Comparison of ENCODE assay signal across 8 cellular contexts in genomic region chr2:178404380-178404767, GRCh38. TPM values are rescaled to one million over a fixed set of nuclear protein-coding genes. Genes with fewer than 3 reads are reported as not detected.
DNase-seq lines count a peak whose midpoint lies in the region; ATAC-seq and TF ChIP-seq lines count a peak whose summit lies in the region.

No MANE protein-coding gene starts in this region.

- H2AFZ ChIP-seq in GM23338 (peak overlapping the region; percentile 58; the same call in 1 of the 2 replicates), KMS-11 (ENCODE audit: low read depth) (peak overlapping the region; percentile 56), trophoblast cell (ENCODE audit: insufficient read depth, low read length, poor library complexity) (no peak overlapping the region)

- H3K27me3 ChIP-seq in GM23338 (ENCODE audit: insufficient read depth) (no peaks in the 10 kb centered on the region), KMS-11 (ENCODE audit: insufficient read depth, low read depth) (no peaks in the 10 kb centered on the region), trophoblast cell (ENCODE audit: insufficient read depth, low read length) (no peaks in the 10 kb centered on the region), testis (no peaks in the 10 kb centered on the region)

- H3K4me2 ChIP-seq in GM23338 = no peak overlapping the region
- H3K4me2 ChIP-seq in KMS-11 = peak overlapping the region; percentile 98
- H3K4me2 ChIP-seq in trophoblast cell (ENCODE audit: low read length) = no peak overlapping the region

- no peak for TF ChIP-seq POLR2A in testis (IDR thresholded peaks at IDR 0.05)

- H3F3A ChIP-seq in GM23338 (replicated peaks; ENCODE audit: low read depth) = no peaks in the 10 kb centered on the region

- no peaks in the 10 kb centered on the region for H3K79me1 ChIP-seq in trophoblast cell (ENCODE audit: low read length)

- H4K20me1 ChIP-seq in GM23338 (replicated peaks; ENCODE audit: insufficient read depth) = no peaks in the 10 kb centered on the region
- no peaks in the 10 kb centered on the region for H4K20me1 ChIP-seq in KMS-11 (ENCODE audit: insufficient read depth)

- CTCF ChIA-PET in activated CD8-positive, alpha-beta T cell treated with anti-CD3 and anti-CD28 coated beads for 36 hours (lab: Charles Lee) = interaction anchor here (1.1 to 6.3 kb wide), 3 partner anchors 10 to 292 kb away, joined by 3 to 53 read pairs (median 14); no protein-coding TSS in a partner anchor

- H3K4me3 Mint-ChIP-seq in GM23338 = no peak overlapping the region
- no peak overlapping the region for H3K4me3 Mint-ChIP-seq in activated CD8-positive, alpha-beta T cell treated with anti-CD3 and anti-CD28 coated beads for 36 hours

- H3K4me3 ChIP-seq in GM23338 (no peak overlapping the region), KMS-11 (IDR thresholded peaks at IDR 0.05; ENCODE audit: insufficient read depth, low read depth, low read length) (peak overlapping the region; percentile 31), trophoblast cell (ENCODE audit: low read depth, low read length) (no peak overlapping the region), testis (no peak overlapping the region)

- peaks cover 4% of the 10 kb centered on the region for H3K4me1 Mint-ChIP-seq in GM23338
- H3K4me1 Mint-ChIP-seq in activated CD8-positive, alpha-beta T cell treated with anti-CD3 and anti-CD28 coated beads for 36 hours (ENCODE audit: low read depth) = peaks cover 9% of the 10 kb centered on the region

- H3K27ac ChIP-seq in GM23338 (ENCODE audit: low read depth) = no peak overlapping the region
- peak overlapping the region; percentile 91 for H3K27ac ChIP-seq in KMS-11
- H3K27ac ChIP-seq in trophoblast cell (ENCODE audit: low read depth, low read length) = no peak overlapping the region
- no peak overlapping the region for H3K27ac ChIP-seq in testis

- H3K14ac ChIP-seq in trophoblast cell (ENCODE audit: low read length) = no peak overlapping the region

- no peak overlapping the region for H2AK5ac ChIP-seq in trophoblast cell (ENCODE audit: low read length)

- H3K79me2 ChIP-seq in GM23338 (replicated peaks; ENCODE audit: insufficient read depth) (no peaks in the 10 kb centered on the region), KMS-11 (ENCODE audit: insufficient read depth, low read depth) (no peaks in the 10 kb centered on the region), trophoblast cell (ENCODE audit: control insufficient read depth, insufficient read depth, low read length, poor library complexity) (no peaks in the 10 kb centered on the region)

- WGBS in trophoblast cell (ENCODE audit: extremely low coverage, insufficient coverage, insufficient read length) = no CpG with 5 or more reads among the region's 4 CpGs
- 49 to 52% methylated on average over 4 of the region's 4 CpGs for WGBS in testis, 2 donors

- TF ChIP-seq CTCF in GM23338 (conservative IDR thresholded peaks at IDR 0.05; ENCODE audit: low read depth in 2 of 2) (no peak), KMS-11 (conservative IDR thresholded peaks at IDR 0.05; ENCODE audit: low read depth, low read length) (no peak), testis (IDR thresholded peaks at IDR 0.05) (no peak)
- no peak for TF ChIP-seq CTCF in activated CD8-positive, alpha-beta T cell treated with anti-CD3 and anti-CD28 coated beads for 36 hours (IDR thresholded peaks at IDR 0.05)

- H4K8ac ChIP-seq in trophoblast cell (ENCODE audit: low read depth, low read length) = no peak overlapping the region

- no peak overlapping the region for H2BK12ac ChIP-seq in trophoblast cell (ENCODE audit: low read length)

- H2BK120ac ChIP-seq in trophoblast cell (ENCODE audit: insufficient read depth, low read length, poor library complexity) = no peak overlapping the region

- H3K9me2 ChIP-seq in GM23338 (ENCODE audit: insufficient read depth) = no peaks in the 10 kb centered on the region

- no peaks in the 10 kb centered on the region for H3K36me3 ChIP-seq in GM23338 (ENCODE audit: insufficient read depth)
- no peaks in the 10 kb centered on the region for H3K36me3 ChIP-seq in KMS-11 (ENCODE audit: insufficient read depth)
- H3K36me3 ChIP-seq in trophoblast cell (ENCODE audit: control insufficient read depth in 1 of 2, insufficient read depth in 2 of 2, low read length in 2 of 2) = no peaks in the 10 kb centered on the region
- H3K36me3 ChIP-seq in testis (ENCODE audit: low read depth, missing control alignments) = no peaks in the 10 kb centered on the region

- intact Hi-C loops in activated CD8-positive, alpha-beta T cell treated with anti-CD3 and anti-CD28 coated beads for 36 hours (cut with micrococcal nuclease) = no loop called here
- intact Hi-C loops in testis (cut with DNase I; ENCODE audit: low total_unique reads) = no loop called here

- H2BK5ac ChIP-seq in trophoblast cell (ENCODE audit: low read depth, low read length, poor library complexity) = no peak overlapping the region

- H4K12ac ChIP-seq in trophoblast cell (ENCODE audit: low read depth, low read length) = no peak overlapping the region

- peak; percentile 3 for DNase-seq in activated T-cell treated with anti-CD3 and anti-CD28 coated beads for 48 hours (ENCODE audit: low read depth)
- DNase-seq in activated T-cell treated with anti-CD3 and anti-CD28 coated beads for 4 hours = no peak
- DNase-seq in GM23338 (ENCODE audit: low spot score) = no peak
- DNase-seq in activated CD8-positive, alpha-beta T cell treated with anti-CD3 and anti-CD28 coated beads for 36 hours = peak; percentile 58
- peak; percentile 89 to 91 for DNase-seq in trophoblast cell
- no peak for DNase-seq in testis
- no peak for DNase-seq in GDM1 (lab: John Stamatoyannopoulos, UW)

- H3K23ac ChIP-seq in trophoblast cell (ENCODE audit: low read length) = no peak overlapping the region

- no peak overlapping the region for H3K4ac ChIP-seq in trophoblast cell (ENCODE audit: low read depth, low read length)

- no peak overlapping the region for H4K91ac ChIP-seq in trophoblast cell (ENCODE audit: low read depth, low read length)

- H3K18ac ChIP-seq in trophoblast cell (ENCODE audit: low read length) = no peak overlapping the region

- peaks cover 3% of the 10 kb centered on the region for H3K27me3 Mint-ChIP-seq in GM23338 (ENCODE audit: insufficient read depth, low read depth, poor library complexity)
- peaks cover 2% of the 10 kb centered on the region for H3K27me3 Mint-ChIP-seq in activated CD8-positive, alpha-beta T cell treated with anti-CD3 and anti-CD28 coated beads for 36 hours

- H3K36me3 Mint-ChIP-seq in GM23338 (ENCODE audit: low read depth) = no peaks in the 10 kb centered on the region
- H3K36me3 Mint-ChIP-seq in activated CD8-positive, alpha-beta T cell treated with anti-CD3 and anti-CD28 coated beads for 36 hours (ENCODE audit: low read depth) = no peaks in the 10 kb centered on the region

- no peak for ATAC-seq in GM23338
- ATAC-seq in activated CD8-positive, alpha-beta T cell treated with anti-CD3 and anti-CD28 coated beads for 36 hours = peak; percentile 86

- no peaks in the 10 kb centered on the region for H3K4me1 ChIP-seq in GM23338 (ENCODE audit: insufficient read depth)
- peaks cover 74% of the 10 kb centered on the region for H3K4me1 ChIP-seq in KMS-11 (ENCODE audit: low read depth, poor library complexity, severe bottlenecking)
- H3K4me1 ChIP-seq in trophoblast cell (ENCODE audit: control insufficient read depth in 1 of 2, insufficient read depth in 2 of 2, low read length in 2 of 2) = peaks cover 0 to 2% of the 10 kb centered on the region in 2 experiments
- H3K4me1 ChIP-seq in testis = no peaks in the 10 kb centered on the region

- POLR2A ChIA-PET in activated CD8-positive, alpha-beta T cell treated with anti-CD3 and anti-CD28 coated beads for 36 hours (lab: Charles Lee) = interaction anchor here (1.3 to 2.4 kb wide), 2 partner anchors 10 kb away, joined by 4 to 14 read pairs; no protein-coding TSS in a partner anchor

- H3K9me3 ChIP-seq in trophoblast cell (ENCODE audit: insufficient read depth, low read depth, low read length) (no peaks in the 10 kb centered on the region), testis (no peaks in the 10 kb centered on the region)

- H3K9ac ChIP-seq in KMS-11 (peak overlapping the region; percentile 41), trophoblast cell (ENCODE audit: low read length) (no peak overlapping the region)

- H3K9me3 Mint-ChIP-seq in GM23338 = no peaks in the 10 kb centered on the region
- no peaks in the 10 kb centered on the region for H3K9me3 Mint-ChIP-seq in activated CD8-positive, alpha-beta T cell treated with anti-CD3 and anti-CD28 coated beads for 36 hours

- H3K27ac Mint-ChIP-seq in GM23338 = no peak overlapping the region
- peak overlapping the region; percentile 55 for H3K27ac Mint-ChIP-seq in activated CD8-positive, alpha-beta T cell treated with anti-CD3 and anti-CD28 coated beads for 36 hours

RNA-seq across cellular contexts. Expression of gene PRKRA, which starts 46.6 kb away (rescaled TPM):
- 63.8 and 67.1 TPM in 2 replicates for total RNA-seq in GM23338 (2014; rRNA removed; shearing (Covaris generic))
- 38.6 and 44.0 TPM in 2 replicates for polyA plus RNA-seq in GM23338 (2016; fragmentation: Nextera tagmentation; extraction: Ambion mirVana)
- total RNA-seq in activated CD8-positive, alpha-beta T cell treated with anti-CD3 and anti-CD28 coated beads for 36 hours = 10 to 100 TPM; 74.8 to 78.0 TPM
- polyA plus RNA-seq in trophoblast cell (2013) = 38.2 and 41.0 TPM in 2 replicates
- 100 to 1,000 TPM in 1 of 2 donors, 10 to 100 TPM in 1; 87.5 to 108 TPM for total RNA-seq in testis
- 103 TPM for polyA plus RNA-seq in testis (ENCODE audit: insufficient read depth, low read depth, low replicate concordance)

RNA-seq across cellular contexts. Expression of gene PJVK, which starts 46.8 kb away (rescaled TPM):
- total RNA-seq in GM23338 (2014; rRNA removed; shearing (Covaris generic)) = 2.1 and 3.0 TPM in 2 replicates
- polyA plus RNA-seq in GM23338 (2016; fragmentation: Nextera tagmentation; extraction: Ambion mirVana) = 1.5 and 1.6 TPM in 2 replicates
- 1 to 10 TPM; 3.2 to 4.6 TPM for total RNA-seq in activated CD8-positive, alpha-beta T cell treated with anti-CD3 and anti-CD28 coated beads for 36 hours
- 2.2 and 2.4 TPM in 2 replicates for polyA plus RNA-seq in trophoblast cell (2013)
- 10 to 100 TPM; 20.6 to 31.7 TPM for total RNA-seq in testis
- 61.3 TPM for polyA plus RNA-seq in testis (ENCODE audit: insufficient read depth, low read depth, low replicate concordance)

Comparison
In these comparisons a context has a peak if more than half of its experiments do, and no peak if none do; other contexts are left out.
1. DNase-seq: peak in activated T-cell treated with anti-CD3 and anti-CD28 coated beads for 48 hours (single experiment), activated CD8-positive, alpha-beta T cell treated with anti-CD3 and anti-CD28 coated beads for 36 hours (single experiment) and trophoblast cell (2 of 2); none in activated T-cell treated with anti-CD3 and anti-CD28 coated beads for 4 hours (single experiment), GM23338 (single experiment), testis (single experiment) and GDM1 (single experiment).